26 cellular contexts compared by ENCODE assay signal in genomic region chr4:1551211-1551610, GRCh38.
"Had no signal": no experiment of that assay in that cellular context is flagged by ENCODE, and none has a peak within 500 bp of the region (broad histone marks: within the 10 kb centered on the region; RNA-seq: fewer than 3 reads in every experiment).

No MANE protein-coding gene starts in this region.

- H3K9ac ChIP-seq: neural progenitor cell had no signal

- H3K9me3 ChIP-seq: heart right ventricle, lower lobe of right lung, ovary, right lobe of liver, tibial nerve, uterus had no signal

- DNase-seq: islet precursor cell; kidney glomerular epithelial cell; left colon; lower lobe of right lung; mammary epithelial cell; mesenchymal stem cell; naive B cell; natural killer cell; nephron progenitor cell; ovary; retina; right lobe of liver; stimulated activated CD4-positive, alpha-beta T cell treated with anti-CD3 and anti-CD28 coated beads, Interleukin-1b, Interleukin-23, amount 100 ng/mL, for 48 hours; stimulated activated CD4-positive, alpha-beta T cell treated with anti-CD3 and anti-CD28 coated beads, Interleukin-2, amount 100 ng/mL, for 48 hours; stimulated activated CD4-positive, alpha-beta T cell treated with anti-CD3 and anti-CD28 coated beads, Interleukin-4, amount 100 ng/mL, for 4 hours; stimulated activated CD8-positive, alpha-beta memory T cell treated with anti-CD3 and anti-CD28 coated beads, Interleukin-4, amount 100 ng/mL, for 48 hours; stimulated activated naive CD4-positive, alpha-beta T cell treated with Interleukin-2 at 50 U/mL for 16 hours; stimulated activated naive CD8-positive, alpha-beta T cell treated with anti-CD3 and anti-CD28 coated beads, Interleukin-15, amount 100 ng/mL, for 72 hours; substantia nigra; uterus had no signal

- ATAC-seq: heart right ventricle; left colon; lower lobe of right lung; natural killer cell; right lobe of liver; stimulated activated memory B cell treated with anti-CD40 and anti-IgM and Interleukin-4, amounts not matched to agents 10 μg/mL and 1 μg/mL and 100 μg/mL, for 72 hours; stimulated activated naive CD8-positive, alpha-beta T cell treated with anti-CD3 and anti-CD28 coated beads, Interleukin-15, amount 100 ng/mL, for 72 hours had no signal

- H3K4me3 ChIP-seq: heart right ventricle, hepatocyte, lower lobe of right lung, neural progenitor cell, ovary, right lobe of liver, smooth muscle cell, tibial nerve, uterus had no signal

- H3K27ac ChIP-seq: heart right ventricle, hepatocyte, lower lobe of right lung, neural progenitor cell, ovary, right lobe of liver, tibial nerve, uterus had no signal

- H3K4me1 ChIP-seq: neural progenitor cell, right lobe of liver had no signal

- H3K27me3 ChIP-seq: hepatocyte, ovary, right lobe of liver had no signal

- H3K36me3 ChIP-seq: heart right ventricle, lower lobe of right lung, neural progenitor cell, ovary, right lobe of liver, tibial nerve, uterus had no signal
